29 cellular contexts compared by ENCODE assay signal in the genomic region with DNA sequence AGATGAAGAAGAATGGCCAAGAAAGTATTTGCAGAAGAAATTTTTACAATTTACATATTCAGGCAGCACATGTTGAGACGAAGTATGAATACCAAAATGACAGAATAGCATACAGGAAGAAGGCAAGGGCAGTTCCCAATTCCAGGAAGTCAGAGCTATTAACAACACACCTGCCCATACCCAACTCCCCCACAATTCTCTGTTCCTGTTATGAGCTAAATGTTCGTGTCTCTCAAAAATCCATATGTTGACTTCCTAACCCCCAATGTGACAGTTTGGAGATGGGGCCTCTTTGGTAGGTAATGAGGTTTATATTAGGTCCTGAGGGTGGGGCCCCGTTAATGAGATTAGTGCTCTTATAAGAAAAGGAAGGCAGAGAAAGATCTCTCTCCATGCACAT.
"Had no signal": no experiment of that assay in that cellular context is flagged by ENCODE, and none has a peak within 500 bp of the region (broad histone marks: within the 10 kb centered on the region; RNA-seq: fewer than 3 reads in every experiment).

No MANE protein-coding gene starts in this region.

- H3K27me3 Mint-ChIP-seq: progenitor cell of endocrine pancreas had no signal

- H3K36me3 ChIP-seq: esophagus muscularis mucosa, gastroesophageal sphincter, heart left ventricle, left lung, neutrophil, pancreas, right atrium auricular region, sigmoid colon, spleen, thoracic aorta, tibial nerve, upper lobe of right lung, uterus had no signal

- ATAC-seq: foreskin keratinocyte; gastroesophageal sphincter; heart left ventricle; left cardiac atrium; left lung; natural killer cell treated with Interleukin-12 subunit alpha and Interleukin-12 subunit beta and Interleukin-15 and Interleukin-18, amount 100 ng/mL, for 72 hours; pancreas; upper lobe of right lung had no signal

- H3K4me3 ChIP-seq: coronary artery, esophagus muscularis mucosa, gastroesophageal sphincter, heart left ventricle, hepatocyte, left lung, mucosa of descending colon, pancreas, right atrium auricular region, sigmoid colon, spleen, thoracic aorta, tibial nerve, upper lobe of right lung, uterus had no signal

- H3K27ac Mint-ChIP-seq: mesothelial cell of epicardium; naive B cell; natural killer cell treated with Interleukin-12 subunit alpha and Interleukin-12 subunit beta and Interleukin-15 and Interleukin-18, amount 100 ng/mL, for 72 hours; progenitor cell of endocrine pancreas had no signal

- H3K27me3 ChIP-seq: esophagus muscularis mucosa, foreskin keratinocyte, gastroesophageal sphincter, heart left ventricle, hepatocyte, left lung, neutrophil, pancreas, right atrium auricular region, sigmoid colon, spleen, tibial nerve, upper lobe of right lung, uterus had no signal

- H3K36me3 Mint-ChIP-seq: mesothelial cell of epicardium; naive B cell; natural killer cell treated with Interleukin-12 subunit alpha and Interleukin-12 subunit beta and Interleukin-15 and Interleukin-18, amount 100 ng/mL, for 72 hours had no signal

- H3K27ac ChIP-seq: coronary artery, esophagus muscularis mucosa, foreskin keratinocyte, gastroesophageal sphincter, heart left ventricle, hepatocyte, neutrophil, pancreas, right atrium auricular region, sigmoid colon, spleen, thoracic aorta, tibial nerve, upper lobe of right lung, uterus had no signal

- H3K4me1 Mint-ChIP-seq: naive B cell, neural crest cell had no signal

- DNase-seq: dermis blood vessel endothelial cell; effector memory CD4-positive, alpha-beta T cell; foreskin keratinocyte; heart left ventricle; left cardiac atrium; left lung; mesenchymal stem cell; mucosa of descending colon; naive B cell; pancreas; sigmoid colon; spleen; stimulated activated CD4-positive, alpha-beta T cell treated with anti-CD3 and anti-CD28 coated beads, Interleukin-4, amount 100 ng/mL, for 4 hours; stimulated activated naive CD4-positive, alpha-beta T cell treated with Interleukin-2 at 50 U/mL for 16 hours; upper lobe of right lung; uterus had no signal

- H3K4me3 Mint-ChIP-seq: mesothelial cell of epicardium; naive B cell; natural killer cell treated with Interleukin-12 subunit alpha and Interleukin-12 subunit beta and Interleukin-15 and Interleukin-18, amount 100 ng/mL, for 72 hours; neural crest cell had no signal

- H2AFZ ChIP-seq: hepatocyte had no signal

- FAIRE-seq: endothelial cell of umbilical vein, pancreas had no signal

- H3K9me3 Mint-ChIP-seq: mesothelial cell of epicardium; naive B cell; natural killer cell treated with Interleukin-12 subunit alpha and Interleukin-12 subunit beta and Interleukin-15 and Interleukin-18, amount 100 ng/mL, for 72 hours; neural crest cell had no signal

- H3K9me3 ChIP-seq: esophagus muscularis mucosa, gastroesophageal sphincter, heart left ventricle, left lung, mucosa of descending colon, neutrophil, pancreas, right atrium auricular region, sigmoid colon, thoracic aorta, tibial nerve, upper lobe of right lung, uterus had no signal

- H3K4me1 ChIP-seq: foreskin keratinocyte, spleen, uterus had no signal

- H3K4me2 ChIP-seq: hepatocyte had no signal
